ENCODE assay signal across 9 cellular contexts in the genomic region with DNA sequence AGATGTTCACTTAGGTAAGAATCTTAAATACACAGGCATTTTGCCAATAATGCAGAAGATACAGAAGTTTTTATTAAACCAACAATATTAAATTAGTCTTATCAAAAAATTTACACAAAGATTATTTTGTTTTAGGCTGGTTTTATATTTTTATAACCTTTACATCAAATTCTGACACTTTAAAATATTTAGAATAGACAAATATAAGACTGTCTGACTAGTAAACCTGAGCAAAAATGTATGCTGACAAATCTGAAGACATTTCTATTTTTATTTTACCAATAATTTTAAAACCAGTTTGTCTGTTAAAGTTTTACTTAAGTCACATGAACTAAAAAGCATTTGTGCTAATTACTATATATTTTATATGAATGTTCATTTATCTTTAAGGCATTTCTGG.
"Had no signal": no experiment of that assay in that cellular context is flagged by ENCODE, and none has a peak within 500 bp of the region (broad histone marks: within the 10 kb centered on the region; RNA-seq: fewer than 3 reads in every experiment).

No MANE protein-coding gene starts in this region.

- DNase-seq: GM23248, GOT3, H7, HFFc6, IMR-90, KG1 had no signal

- H3K36me3 ChIP-seq: HAP-1 had no signal

- H3K4me3 ChIP-seq: GM23248, HAP-1, K562 had no signal

- FAIRE-seq: HTR-8/SVneo, K562 had no signal

- ATAC-seq: K562 had no signal

- H3K4me1 ChIP-seq: HAP-1 had no signal

- H3K27ac ChIP-seq: GM23248 had no signal
